16 cellular contexts compared by ENCODE assay signal in genomic region chr9:137758067-137758466, GRCh38.
A peak's percentile ranks its signal among the peaks of the same experiment; 100 is the strongest.
DNase-seq lines count a peak whose midpoint lies in the region; ATAC-seq and TF ChIP-seq lines count a peak whose summit lies in the region.
"Had no signal": no experiment of that assay in that cellular context is flagged by ENCODE, and none has a peak within 500 bp of the region (broad histone marks: within the 10 kb centered on the region; RNA-seq: fewer than 3 reads in every experiment).

No MANE protein-coding gene starts in this region.

- H4K91ac ChIP-seq in mesenchymal stem cell (ENCODE audit: low read length): peak overlapping the region; percentile 78

- peak overlapping the region; percentile 81 for H4K8ac ChIP-seq in mesenchymal stem cell (ENCODE audit: low read length)

- peaks cover 46% of the 10 kb centered on the region for H3K79me1 ChIP-seq in mesenchymal stem cell (replicated peaks; ENCODE audit: low read length, poor library complexity, severe bottlenecking)

- H3K4me1 Mint-ChIP-seq in activated CD8-positive, alpha-beta T cell treated with anti-CD3 and anti-CD28 coated beads, Interleukin-2, amount 10 ng/mL, durations not matched to agents 7 days and 5 days (ENCODE audit: low read depth): peaks cover 34% of the 10 kb centered on the region

- peak overlapping the region in 1 of 2 experiments; percentile 52 for H3K18ac ChIP-seq in mesenchymal stem cell (ENCODE audit: low read depth in 1 of 2, low read length in 2 of 2)

- H3K9me3 ChIP-seq in AG04450 (ENCODE audit: control insufficient read depth, insufficient read depth, low read length) (peaks cover 18% of the 10 kb centered on the region), mesenchymal stem cell (ENCODE audit: control insufficient read depth, low read length) (peaks cover 8% of the 10 kb centered on the region), esophagus squamous epithelium (peaks cover 0 to 8% (median 7%) of the 10 kb centered on the region in 3 donors)
- H3K9me3 ChIP-seq: HAP-1 had no signal

- POLR2A ChIA-PET in AG04450 (lab: Yijun Ruan, JAX): no interaction called here
- POLR2A ChIA-PET in activated CD8-positive, alpha-beta T cell treated with anti-CD3 and anti-CD28 coated beads, Interleukin-2, amount 10 ng/mL, durations not matched to agents 7 days and 5 days (lab: Charles Lee): no interaction called here

- H3K4me3 Mint-ChIP-seq in activated CD8-positive, alpha-beta T cell treated with anti-CD3 and anti-CD28 coated beads, Interleukin-2, amount 10 ng/mL, durations not matched to agents 7 days and 5 days: peak overlapping the region; percentile 4

- H2BK5ac ChIP-seq in mesenchymal stem cell (ENCODE audit: low read depth, low read length, poor library complexity, severe bottlenecking): no peak overlapping the region

- H3K27ac ChIP-seq in AG04450 (ENCODE audit: low read depth, low read length) (peak overlapping the region; percentile 39), mesenchymal stem cell (ENCODE audit: low read length, poor library complexity, severe bottlenecking) (peak overlapping the region; percentile 5), esophagus squamous epithelium (no peak overlapping the region)
- H3K27ac ChIP-seq: BLaER1 treated with 17β-estradiol and CSF1 and Interleukin-3, amounts not matched to agents 10 nM and 100 nM; gastroesophageal sphincter; PC-9; stomach had no signal

- H2AK5ac ChIP-seq in mesenchymal stem cell (ENCODE audit: low read length, severe bottlenecking): peak overlapping the region; percentile 27

- CTCF ChIA-PET in AG04450 (lab: Charles Lee): interaction anchor here (2.4 kb wide), 1 partner anchor 85 kb away, joined by 9 read pairs; no protein-coding TSS in a partner anchor
- CTCF ChIA-PET in activated CD8-positive, alpha-beta T cell treated with anti-CD3 and anti-CD28 coated beads, Interleukin-2, amount 10 ng/mL, durations not matched to agents 7 days and 5 days (lab: Charles Lee): interaction anchor here (1.4 kb wide), 2 partner anchors 12 to 85 kb away, joined by 3 read pairs; no protein-coding TSS in a partner anchor

- H3K36me3 ChIP-seq in mesenchymal stem cell (ENCODE audit: control insufficient read depth in 1 of 2, insufficient read depth in 2 of 2, low read depth in 1 of 2, low read length in 2 of 2): peaks cover 67 to 69% of the 10 kb centered on the region in 2 experiments
- H3K36me3 ChIP-seq in esophagus squamous epithelium: peaks cover 14 to 93% (median 20%) of the 10 kb centered on the region in 3 donors

- no peak for ATAC-seq in activated CD8-positive, alpha-beta T cell treated with anti-CD3 and anti-CD28 coated beads, Interleukin-2, amount 10 ng/mL, durations not matched to agents 7 days and 5 days
- no peak for ATAC-seq in GM18505 (IDR thresholded peaks at IDR 0.05; ENCODE audit: unreplicated experiment)
- ATAC-seq in GM21717 (IDR thresholded peaks at IDR 0.05; ENCODE audit: unreplicated experiment): no peak
- ATAC-seq: gastroesophageal sphincter had no signal

- peaks cover 26% of the 10 kb centered on the region for H3K9me3 Mint-ChIP-seq in activated CD8-positive, alpha-beta T cell treated with anti-CD3 and anti-CD28 coated beads, Interleukin-2, amount 10 ng/mL, durations not matched to agents 7 days and 5 days (ENCODE audit: insufficient read depth)

- H3K27ac Mint-ChIP-seq in activated CD8-positive, alpha-beta T cell treated with anti-CD3 and anti-CD28 coated beads, Interleukin-2, amount 10 ng/mL, durations not matched to agents 7 days and 5 days: peak overlapping the region; percentile 71

- peaks cover 83% of the 10 kb centered on the region for H3K36me3 Mint-ChIP-seq in activated CD8-positive, alpha-beta T cell treated with anti-CD3 and anti-CD28 coated beads, Interleukin-2, amount 10 ng/mL, durations not matched to agents 7 days and 5 days (ENCODE audit: low read depth)

- DNase-seq in AG04450 (ENCODE audit: low read depth, low spot score): no peak
- DNase-seq in activated CD8-positive, alpha-beta T cell treated with anti-CD3 and anti-CD28 coated beads, Interleukin-2, amount 10 ng/mL, durations not matched to agents 7 days and 5 days: no peak
- DNase-seq in mesenchymal stem cell: no peak
- no peak for DNase-seq in GM03348 (ENCODE audit: low spot score)
- DNase-seq in esophagus squamous epithelium (lab: John Stamatoyannopoulos, UW): no peak
- DNase-seq: effector CD4-positive, alpha-beta T cell; mucosa of descending colon; NCI-H1436; stomach had no signal

- H3K27me3 ChIP-seq in AG04450 (ENCODE audit: control insufficient read depth, insufficient read depth, low read length) (no peaks in the 10 kb centered on the region), mesenchymal stem cell (ENCODE audit: control insufficient read depth in 1 of 2, insufficient read depth in 1 of 2, low read length in 2 of 2) (no peaks in the 10 kb centered on the region), esophagus squamous epithelium (no peaks in the 10 kb centered on the region)
- H3K27me3 ChIP-seq: BLaER1 treated with 17β-estradiol and CSF1 and Interleukin-3, amounts not matched to agents 10 nM and 100 nM; gastroesophageal sphincter; stomach had no signal

- TF ChIP-seq CTCF in AG04450 (IDR thresholded peaks at IDR 0.05; ENCODE audit: low read depth, low read length) (no peak), esophagus squamous epithelium (IDR thresholded peaks at IDR 0.05) (no peak)

- WGBS in mesenchymal stem cell: 97% methylated on average over 15 of the region's 16 CpGs
- 96% methylated on average over 4 to 16 of the region's 16 CpGs for WGBS in esophagus squamous epithelium, 2 donors

- H2BK15ac ChIP-seq in mesenchymal stem cell (ENCODE audit: low read depth, poor library complexity, severe bottlenecking): no peak overlapping the region

- H2BK120ac ChIP-seq in mesenchymal stem cell (ENCODE audit: low read depth, low read length): peak overlapping the region; percentile 43

- peaks cover 16% of the 10 kb centered on the region for H3K4me1 ChIP-seq in mesenchymal stem cell (ENCODE audit: control insufficient read depth, insufficient read depth, low read depth, low read length)
- peaks cover 0 to 24% (median 0%) of the 10 kb centered on the region in 3 donors for H3K4me1 ChIP-seq in esophagus squamous epithelium
- H3K4me1 ChIP-seq: HAP-1, stomach had no signal

- H3K14ac ChIP-seq in mesenchymal stem cell (ENCODE audit: low read length in 2 of 2): no peak overlapping the region

- H3K9ac ChIP-seq in mesenchymal stem cell (ENCODE audit: low read length): no peak overlapping the region
- H3K9ac ChIP-seq: BLaER1 treated with 17β-estradiol and CSF1 and Interleukin-3, amounts not matched to agents 10 nM and 100 nM had no signal

- H2BK12ac ChIP-seq in mesenchymal stem cell (ENCODE audit: low read length in 2 of 2): peak overlapping the region in 1 of 2 experiments; percentile 49

- no peaks in the 10 kb centered on the region for H3K27me3 Mint-ChIP-seq in activated CD8-positive, alpha-beta T cell treated with anti-CD3 and anti-CD28 coated beads, Interleukin-2, amount 10 ng/mL, durations not matched to agents 7 days and 5 days (ENCODE audit: low read depth)

- H2AFZ ChIP-seq in mesenchymal stem cell (ENCODE audit: low read depth, low read length): no peak overlapping the region
- H2AFZ ChIP-seq: PC-9 had no signal

- no peak overlapping the region for H3K4me2 ChIP-seq in mesenchymal stem cell (ENCODE audit: low read length, poor library complexity, severe bottlenecking)
- H3K4me2 ChIP-seq: BLaER1 treated with 17β-estradiol and CSF1 and Interleukin-3, amounts not matched to agents 10 nM and 100 nM; PC-9 had no signal

- TF ChIP-seq POLR2A in GM18505 (IDR thresholded peaks at IDR 0.05; ENCODE audit: borderline replicate concordance, extremely low read depth, insufficient read depth, insufficient read length) (no peak), esophagus squamous epithelium (IDR thresholded peaks at IDR 0.05) (no peak)

- H3K4me3 ChIP-seq in AG04450 (ENCODE audit: low read depth, low read length) (no peak overlapping the region), GM08714 (ENCODE audit: low read length) (peak overlapping the region; percentile 38; the same call in 1 of the 2 replicates), mesenchymal stem cell (ENCODE audit: insufficient read depth in 1 of 2, low read depth in 1 of 2, low read length in 2 of 2) (no peak overlapping the region), esophagus squamous epithelium (no peak overlapping the region)
- H3K4me3 ChIP-seq: BLaER1 treated with 17β-estradiol and CSF1 and Interleukin-3, amounts not matched to agents 10 nM and 100 nM; gastroesophageal sphincter; HAP-1; mucosa of descending colon; PC-9; stomach had no signal

- intact Hi-C loops in esophagus squamous epithelium (cut with DNase I): no loop called here

- H3K4ac ChIP-seq in mesenchymal stem cell (ENCODE audit: low read depth in 1 of 2, low read length in 2 of 2): no peak overlapping the region

- no peak overlapping the region for H3K23ac ChIP-seq in mesenchymal stem cell (ENCODE audit: low read length in 2 of 2)

Comparison
In these comparisons a context has a peak if more than half of its experiments do, and no peak if none do; other contexts are left out.
1. H3K27ac ChIP-seq: peak in AG04450 (single experiment) and mesenchymal stem cell (single experiment); none in esophagus squamous epithelium (0 of 4).